In the genomic region with DNA sequence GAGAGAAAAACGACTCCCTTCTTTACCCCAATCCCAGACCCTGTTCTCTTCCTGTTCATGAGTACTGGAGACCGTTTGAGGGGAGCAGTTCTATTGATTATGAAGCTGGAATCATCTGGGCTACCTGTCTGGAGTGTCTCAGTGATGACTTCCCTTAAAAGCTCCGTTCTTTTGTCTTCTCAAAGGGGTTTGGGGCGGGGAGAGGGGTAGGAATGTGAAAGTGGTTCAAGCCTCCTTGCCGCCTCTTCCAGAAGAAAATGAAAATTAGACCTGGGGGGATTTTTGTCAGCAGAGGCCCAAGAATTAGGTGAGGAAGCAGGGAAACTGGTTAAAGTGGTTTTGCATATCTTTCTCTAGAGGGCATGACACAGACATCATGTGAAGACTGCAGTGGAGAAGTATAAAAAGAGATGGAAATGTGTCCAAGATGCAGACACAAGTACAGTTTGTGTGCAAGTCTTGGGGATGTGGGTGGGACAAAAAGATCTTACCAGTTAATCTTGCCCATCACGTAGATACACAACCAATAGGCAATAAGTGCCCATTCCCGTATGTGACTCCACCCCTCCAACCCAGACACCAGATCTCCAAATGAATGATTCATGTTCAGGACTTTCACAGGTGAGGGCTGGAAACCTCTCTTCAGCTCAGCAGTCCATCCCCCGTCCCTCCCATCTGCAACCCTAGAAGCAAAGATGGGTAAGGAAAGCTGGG, we compare ENCODE assay signal across 8 cellular contexts. TPM values are rescaled to one million over a fixed set of nuclear protein-coding genes. Genes with fewer than 3 reads are reported as not detected.
DNase-seq lines count a peak whose midpoint lies in the region; ATAC-seq and TF ChIP-seq lines count a peak whose summit lies in the region.

No MANE protein-coding gene starts in this region.

- POLR2A ChIA-PET in activated CD4-positive, alpha-beta T cell treated with anti-CD3 and anti-CD28 coated beads for 36 hours (lab: Charles Lee), result interaction anchor here (1.7 kb wide), 1 partner anchor 9 kb away, joined by 8 read pairs; no protein-coding TSS in a partner anchor
- POLR2A ChIA-PET in T-cell (lab: Charles Lee), result no interaction called here

- intact Hi-C loops in activated CD4-positive, alpha-beta T cell treated with anti-CD3 and anti-CD28 coated beads for 36 hours (cut with DNase I, micrococcal nuclease), result loop anchor here in 1 of 2 experiments (1.0 kb wide), 1 partner anchor 9 kb away; no protein-coding TSS in a partner anchor
- intact Hi-C loops in mucosa of descending colon (cut with DNase I, micrococcal nuclease), result no loop called here

- peaks cover 35% of the 10 kb centered on the region for H3K4me1 ChIP-seq in mucosa of descending colon (ENCODE audit: low read depth)

- no peaks in the 10 kb centered on the region for H3K27me3 Mint-ChIP-seq in activated CD4-positive, alpha-beta T cell treated with anti-CD3 and anti-CD28 coated beads for 36 hours
- peaks cover under 1 to 4% of the 10 kb centered on the region in 2 donors for H3K27me3 Mint-ChIP-seq in T-cell

- no peaks in the 10 kb centered on the region for H3K36me3 ChIP-seq in mucosa of descending colon (ENCODE audit: low read depth)

- H3K4me1 Mint-ChIP-seq in activated CD4-positive, alpha-beta T cell treated with anti-CD3 and anti-CD28 coated beads for 36 hours, result peaks cover 33% of the 10 kb centered on the region
- peaks cover 8 to 21% (median 19%) of the 10 kb centered on the region in 3 donors for H3K4me1 Mint-ChIP-seq in T-cell

- no peaks in the 10 kb centered on the region for H3K36me3 Mint-ChIP-seq in activated CD4-positive, alpha-beta T cell treated with anti-CD3 and anti-CD28 coated beads for 36 hours (ENCODE audit: low read depth)
- H3K36me3 Mint-ChIP-seq in T-cell, result no peaks in the 10 kb centered on the region

- CTCF ChIA-PET in activated CD4-positive, alpha-beta T cell treated with anti-CD3 and anti-CD28 coated beads for 36 hours (lab: Charles Lee), result interaction anchor here (1.2 kb wide), 1 partner anchor 25 kb away, joined by 3 read pairs; no protein-coding TSS in a partner anchor
- CTCF ChIA-PET in T-cell (lab: Charles Lee), result no interaction called here

- H3K9me3 ChIP-seq in mucosa of descending colon, result no peaks in the 10 kb centered on the region

- H3K27ac Mint-ChIP-seq in activated CD4-positive, alpha-beta T cell treated with anti-CD3 and anti-CD28 coated beads for 36 hours, result peak overlapping the region; percentile 51
- peak overlapping the region in 1 of 2 donors; percentile 34 for H3K27ac Mint-ChIP-seq in T-cell

- TF ChIP-seq CTCF in choroid plexus epithelial cell (conservative IDR thresholded peaks at IDR 0.05; ENCODE audit: low read depth, low read length) (peak; percentile 26), mucosa of descending colon (IDR thresholded peaks at IDR 0.05) (no peak)

- ATAC-seq in activated CD4-positive, alpha-beta T cell treated with anti-CD3 and anti-CD28 coated beads for 36 hours, result peak; percentile 8
- peak; percentile 61 for ATAC-seq in mucosa of descending colon
- ATAC-seq in T-cell (replicated peaks in 1 of 4), result no peak

- no peaks in the 10 kb centered on the region for H3K9me3 Mint-ChIP-seq in activated CD4-positive, alpha-beta T cell treated with anti-CD3 and anti-CD28 coated beads for 36 hours (ENCODE audit: low read depth)
- no peaks in the 10 kb centered on the region for H3K9me3 Mint-ChIP-seq in T-cell

- DNase-seq in activated CD4-positive, alpha-beta T cell treated with anti-CD3 and anti-CD28 coated beads for 36 hours, result peak; percentile 23
- no peak for DNase-seq in activated CD4-positive, alpha-beta T cell treated with anti-CD3 and anti-CD28 coated beads for 4 hours
- DNase-seq in NCI-H69 (lab: John Stamatoyannopoulos, UW), result peak; percentile 78
- peak; percentile 80 for DNase-seq in choroid plexus epithelial cell (ENCODE audit: low read depth)
- DNase-seq in mucosa of descending colon, result peak in 2 of 3 donors; percentile 56 to 79
- DNase-seq in T-cell, result no peak
- no peak for DNase-seq in stimulated activated CD4-positive, alpha-beta T cell treated with anti-CD3 and anti-CD28 coated beads, Interleukin-2, amount 100 ng/mL, for 48 hours
- no peak for DNase-seq in RPMI8226

- peak overlapping the region; percentile 72 for H3K4me3 ChIP-seq in choroid plexus epithelial cell (ENCODE audit: low read depth, low read length)
- peak overlapping the region; percentile 46 for H3K4me3 ChIP-seq in mucosa of descending colon

- H3K4me3 Mint-ChIP-seq in activated CD4-positive, alpha-beta T cell treated with anti-CD3 and anti-CD28 coated beads for 36 hours, result no peak overlapping the region
- no peak overlapping the region for H3K4me3 Mint-ChIP-seq in T-cell

RNA-seq across cellular contexts. Expression of gene MTMR11, which starts 0.5 kb away (rescaled TPM):
- total RNA-seq in activated CD4-positive, alpha-beta T cell treated with anti-CD3 and anti-CD28 coated beads for 36 hours, result 1 to 10 TPM; 1.3 TPM
- total RNA-seq in mucosa of descending colon (100 to 1,000 TPM; 151 to 409 (median 217) TPM), T-cell (1 to 10 TPM in 4 of 5 donors, under 1 TPM in 1; 0.58 to 2.5 (median 1.5) TPM)

RNA-seq across cellular contexts. Expression of gene SF3B4, which starts 9.5 kb away (rescaled TPM):
- 10 to 100 TPM; 68.6 to 71.9 TPM for total RNA-seq in activated CD4-positive, alpha-beta T cell treated with anti-CD3 and anti-CD28 coated beads for 36 hours
- total RNA-seq in mucosa of descending colon, result 10 to 100 TPM; 60.7 to 67.4 (median 64.2) TPM
- 10 to 100 TPM; 45.3 to 54.6 (median 51.6) TPM for total RNA-seq in T-cell

RNA-seq across cellular contexts. Expression of gene SV2A, which starts 19.5 kb away (rescaled TPM):
- total RNA-seq in activated CD4-positive, alpha-beta T cell treated with anti-CD3 and anti-CD28 coated beads for 36 hours, result 1 to 10 TPM; 7.8 to 8.5 TPM
- total RNA-seq in mucosa of descending colon (1 to 10 TPM in 2 of 3 donors, under 1 TPM in 1; 0.69 to 7.6 (median 1.7) TPM), T-cell (1 to 10 TPM; 3.1 to 4.5 (median 3.9) TPM)

RNA-seq across cellular contexts. Expression of gene BOLA1, which starts 37.8 kb away (rescaled TPM):
- total RNA-seq in activated CD4-positive, alpha-beta T cell treated with anti-CD3 and anti-CD28 coated beads for 36 hours, result 10 to 100 TPM; 24.1 to 30.0 TPM
- total RNA-seq in mucosa of descending colon (10 to 100 TPM; 10.7 to 18.1 (median 13.2) TPM), T-cell (10 to 100 TPM in 3 of 5 donors, 1 to 10 TPM in 2; 6.0 to 27.6 (median 26.1) TPM)

Comparison
In these comparisons a context has a peak if more than half of its experiments do, and no peak if none do; other contexts are left out.
1. DNase-seq: peak in activated CD4-positive, alpha-beta T cell treated with anti-CD3 and anti-CD28 coated beads for 36 hours (single experiment), NCI-H69 (single experiment), choroid plexus epithelial cell (single experiment) and mucosa of descending colon (2 of 3); none in activated CD4-positive, alpha-beta T cell treated with anti-CD3 and anti-CD28 coated beads for 4 hours (0 of 2), T-cell (0 of 34), stimulated activated CD4-positive, alpha-beta T cell treated with anti-CD3 and anti-CD28 coated beads, Interleukin-2, amount 100 ng/mL, for 48 hours (0 of 2) and RPMI8226 (single experiment).
2. ATAC-seq: peak in activated CD4-positive, alpha-beta T cell treated with anti-CD3 and anti-CD28 coated beads for 36 hours (single experiment) and mucosa of descending colon (single experiment); none in T-cell (0 of 4).
3. RNA of gene MTMR11, which starts 0.5 kb away (total RNA-seq): 151 to 409 TPM in mucosa of descending colon; 0.58 to 2.5 TPM in T-cell and 1.3 TPM in activated CD4-positive, alpha-beta T cell treated with anti-CD3 and anti-CD28 coated beads for 36 hours; every median in the first group is over 10 times any median in the second.